ENCODE assay signal across 20 cellular contexts in genomic region chr18:11817229-11817628, GRCh38.
"Had no signal": no experiment of that assay in that cellular context is flagged by ENCODE, and none has a peak within 500 bp of the region (broad histone marks: within the 10 kb centered on the region; RNA-seq: fewer than 3 reads in every experiment).

No MANE protein-coding gene starts in this region.

- H3K4me3 ChIP-seq: body of pancreas, cardiac muscle cell, heart right ventricle, thyroid gland had no signal

- H3K9me3 Mint-ChIP-seq: activated naive CD4-positive, alpha-beta T cell treated with anti-CD3 and anti-CD28 coated beads, Interleukin-2, amount 50 U/mL, for 24 hours had no signal

- DNase-seq: activated gamma-delta T cell treated with Interleukin-2 at 50 U/mL for 16 hours; activated T-cell treated with anti-CD3 and anti-CD28 coated beads, Interleukin-2, amount 50 U/mL, for 1 hour; anterior cingulate cortex; body of pancreas; cortex of kidney; heart right ventricle; kidney; midbrain; nucleus accumbens; right cardiac atrium; stimulated activated CD4-positive, alpha-beta T cell treated with anti-CD3 and anti-CD28 coated beads, Interleukin-12 subunit alpha, Interleukin-12 subunit beta, amount 100 ng/mL, for 4 hours; stimulated activated CD4-positive, alpha-beta T cell treated with anti-CD3 and anti-CD28 coated beads, Interleukin-4, amount 100 ng/mL, for 4 hours; stimulated activated naive CD8-positive, alpha-beta T cell treated with anti-CD3 and anti-CD28 coated beads, Interleukin-15, Interleukin-2, amounts not matched to agents 100 U/mL and 50 U/mL, for 24 hours; substantia nigra; thyroid gland had no signal

- ATAC-seq: body of pancreas; heart right ventricle; right cardiac atrium; stimulated activated naive CD8-positive, alpha-beta T cell treated with anti-CD3 and anti-CD28 coated beads, Interleukin-15, Interleukin-2, amounts not matched to agents 100 U/mL and 50 U/mL, for 24 hours had no signal

- H3K9me3 ChIP-seq: body of pancreas, thyroid gland had no signal

- H3K27ac Mint-ChIP-seq: activated naive CD4-positive, alpha-beta T cell treated with anti-CD3 and anti-CD28 coated beads, Interleukin-2, amount 50 U/mL, for 24 hours; nephron had no signal

- H3K36me3 ChIP-seq: cardiac muscle cell, heart right ventricle, thyroid gland had no signal

- H3K36me3 Mint-ChIP-seq: activated naive CD4-positive, alpha-beta T cell treated with anti-CD3 and anti-CD28 coated beads, Interleukin-2, amount 50 U/mL, for 24 hours had no signal

- H3K27me3 ChIP-seq: heart right ventricle, thyroid gland had no signal

- H3K27me3 Mint-ChIP-seq: activated naive CD4-positive, alpha-beta T cell treated with anti-CD3 and anti-CD28 coated beads, Interleukin-2, amount 50 U/mL, for 24 hours had no signal

- H3K4me3 Mint-ChIP-seq: activated naive CD4-positive, alpha-beta T cell treated with anti-CD3 and anti-CD28 coated beads, Interleukin-2, amount 50 U/mL, for 24 hours; nephron had no signal

- H3K4me1 Mint-ChIP-seq: activated naive CD4-positive, alpha-beta T cell treated with anti-CD3 and anti-CD28 coated beads, Interleukin-2, amount 50 U/mL, for 24 hours; nephron had no signal

- H3K27ac ChIP-seq: body of pancreas, cardiac muscle cell, epithelial cell of prostate, heart right ventricle, parathyroid adenoma, thyroid gland had no signal

- H3K4me1 ChIP-seq: body of pancreas, heart right ventricle, parathyroid adenoma, thyroid gland had no signal
